Comparison of ENCODE assay signal across 8 cellular contexts in the genomic region with DNA sequence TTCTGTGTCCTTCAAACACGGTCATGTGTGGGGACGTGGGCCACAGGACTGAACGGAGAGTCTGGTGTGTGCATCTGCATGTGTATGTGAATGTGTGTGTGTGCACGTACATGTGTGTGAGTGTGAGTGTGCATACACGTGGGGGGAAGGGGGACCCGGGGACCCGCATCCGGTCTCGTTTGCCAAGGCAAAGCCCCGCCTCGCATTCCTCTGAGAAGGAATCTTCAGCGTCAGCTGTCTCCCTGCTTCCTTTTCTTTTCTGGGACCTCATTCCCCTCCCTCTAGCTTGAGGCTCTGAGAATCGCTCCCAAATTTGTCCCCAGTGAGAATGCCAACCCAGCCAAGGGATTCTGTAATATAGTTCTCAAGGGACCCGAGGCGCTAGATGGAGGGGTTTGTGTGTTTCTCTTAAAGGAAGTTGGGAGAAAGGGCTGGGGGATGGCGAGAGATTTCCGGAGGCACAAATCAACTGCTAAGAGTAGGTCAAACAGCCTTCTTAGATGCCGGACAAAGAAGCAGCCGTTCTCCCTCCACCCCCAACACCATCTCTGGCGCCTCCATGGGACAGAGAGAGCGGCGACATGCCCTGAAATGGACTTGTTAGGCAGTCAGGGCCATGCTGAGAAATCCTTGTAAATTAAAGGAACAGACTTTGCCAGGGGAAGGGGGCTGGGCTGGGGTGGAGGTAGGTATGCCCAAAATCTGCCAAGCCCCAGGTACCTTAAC. TPM values are rescaled to one million over a fixed set of nuclear protein-coding genes. Genes with fewer than 3 reads are reported as not detected.
A peak's percentile ranks its signal among the peaks of the same experiment; 100 is the strongest.
DNase-seq lines count a peak whose midpoint lies in the region; ATAC-seq, FAIRE-seq and TF ChIP-seq lines count a peak whose summit lies in the region.

No MANE protein-coding gene starts in this region.

- FAIRE-seq in kidney (lab: Jason Lieb, UNC) = no peak

- peak overlapping the region; percentile 95 for H3K27ac ChIP-seq in CD4-positive, alpha-beta T cell (ENCODE audit: low read depth, low read length)
- H3K27ac ChIP-seq in mammary epithelial cell (ENCODE audit: insufficient read depth, low read depth, low read length) (peak overlapping the region; percentile 92), kidney (ENCODE audit: low read depth in 2 of 2, low read length in 2 of 2) (peak overlapping the region; percentile 88 to 92)

- H4K20me1 ChIP-seq in mammary epithelial cell (ENCODE audit: insufficient read depth, low read length) = no peaks in the 10 kb centered on the region

- no peaks in the 10 kb centered on the region for H3K9me3 ChIP-seq in CD4-positive, alpha-beta T cell (ENCODE audit: control insufficient read depth, low read length)
- H3K9me3 ChIP-seq in mammary epithelial cell (replicated peaks; ENCODE audit: insufficient read depth, low read length) = no peaks in the 10 kb centered on the region
- H3K9me3 ChIP-seq in kidney (ENCODE audit: control insufficient read depth in 1 of 2, low read length in 2 of 2) = no peaks in the 10 kb centered on the region

- H3K4me1 ChIP-seq in mammary epithelial cell (ENCODE audit: insufficient read depth, low read length) (peaks cover 85% of the 10 kb centered on the region), kidney (ENCODE audit: control insufficient read depth in 1 of 2, insufficient read depth in 1 of 2, low read depth in 1 of 2, low read length in 2 of 2) (peaks cover 45 to 65% of the 10 kb centered on the region in 2 donors)

- peak overlapping the region; percentile 96 for H3K4me2 ChIP-seq in mammary epithelial cell (ENCODE audit: insufficient read depth, low read depth, low read length)

- no peak for TF ChIP-seq CTCF in CD4-positive, alpha-beta T cell (IDR thresholded peaks at IDR 0.05)
- TF ChIP-seq CTCF in mammary epithelial cell (conservative IDR thresholded peaks at IDR 0.05 in 1 of 2, IDR thresholded peaks at IDR 0.05 in 1 of 2; ENCODE audit: extremely low read depth in 1 of 2, insufficient read depth in 1 of 2, low read depth in 1 of 2, low read length in 2 of 2) = peak in 1 of 2 donors; percentile 37
- TF ChIP-seq CTCF in kidney (IDR thresholded peaks at IDR 0.05; ENCODE audit: borderline replicate concordance, extremely low read depth, insufficient read depth) = peak; percentile 13

- no peak for ATAC-seq in CD4-positive, alpha-beta T cell (ENCODE audit: poor library complexity)
- no peak for ATAC-seq in stimulated activated effector memory CD8-positive, alpha-beta T cell treated with anti-CD3 and anti-CD28 coated beads, Interleukin-12 subunit alpha, Interleukin-12 subunit beta, amount 100 ng/mL, for 72 hours
- ATAC-seq in GM19023 (IDR thresholded peaks at IDR 0.05; ENCODE audit: unreplicated experiment) = no peak

- POLR2A ChIA-PET in CD4-positive, alpha-beta T cell (lab: Charles Lee) = interaction anchor here (1.0 to 5.5 kb wide), 4 partner anchors 21 to 125 kb away, joined by 8 to 100 read pairs (median 14); partner anchors contain the start of gene ALDH4A1

- in situ Hi-C loops in mammary epithelial cell (cut with MboI; ENCODE audit: low sequenced_read_pairs in 2 of 2) = loop anchor here in 1 of 2 donors (10.0 kb wide), 1 partner anchor 45 kb away; the partner anchor contains the start of gene ALDH4A1

- no peaks in the 10 kb centered on the region for H3K27me3 Mint-ChIP-seq in CD4-positive, alpha-beta T cell
- H3K27me3 Mint-ChIP-seq in IgD-negative memory B cell = peaks cover 1% of the 10 kb centered on the region

- 4% methylated on average over 22 of the region's 22 CpGs for WGBS in mammary epithelial cell (ENCODE audit: low coverage, missing lambda C conversion rate)

- intact Hi-C loops in CD4-positive, alpha-beta T cell (cut with DNase I, micrococcal nuclease) = loop anchor here in 1 of 2 experiments (2.0 kb wide), 1 partner anchor 23 kb away; no protein-coding TSS in a partner anchor
- intact Hi-C loops in mammary epithelial cell (cut with micrococcal nuclease) = loop anchor here (1.0 kb wide), 3 partner anchors 24 to 125 kb away; no protein-coding TSS in a partner anchor
- intact Hi-C loops in kidney (cut with DNase I) = no loop called here

- peak overlapping the region; percentile 99 for H3K27ac Mint-ChIP-seq in CD4-positive, alpha-beta T cell
- peak overlapping the region; percentile 100 for H3K27ac Mint-ChIP-seq in IgD-negative memory B cell
- H3K27ac Mint-ChIP-seq in stimulated activated effector memory CD8-positive, alpha-beta T cell treated with anti-CD3 and anti-CD28 coated beads, Interleukin-12 subunit alpha, Interleukin-12 subunit beta, amount 100 ng/mL, for 72 hours = peak overlapping the region; percentile 99

- H3K9me3 Mint-ChIP-seq in CD4-positive, alpha-beta T cell = no peaks in the 10 kb centered on the region
- no peaks in the 10 kb centered on the region for H3K9me3 Mint-ChIP-seq in IgD-negative memory B cell
- H3K9me3 Mint-ChIP-seq in stimulated activated effector memory CD8-positive, alpha-beta T cell treated with anti-CD3 and anti-CD28 coated beads, Interleukin-12 subunit alpha, Interleukin-12 subunit beta, amount 100 ng/mL, for 72 hours = no peaks in the 10 kb centered on the region

- H3K4me3 ChIP-seq in mammary epithelial cell (replicated peaks in 1 of 3; ENCODE audit: insufficient read depth in 1 of 3, low read depth in 2 of 3, low read length in 3 of 3) (peak overlapping the region; percentile 36 to 43 (median 39)), kidney (ENCODE audit: low read length in 2 of 2) (peak overlapping the region; percentile 20 to 46)

- BruUV-seq in mammary epithelial cell (replicated peaks; lab: Mats Ljungman, UMichigan) = no TSS peak

- no peaks in the 10 kb centered on the region for H3K27me3 ChIP-seq in CD4-positive, alpha-beta T cell (ENCODE audit: control insufficient read depth, insufficient read depth, low read length)
- no peaks in the 10 kb centered on the region for H3K27me3 ChIP-seq in mammary epithelial cell (ENCODE audit: insufficient read depth, low read length)

- CTCF ChIA-PET in CD4-positive, alpha-beta T cell (lab: Charles Lee) = interaction anchor here (0.6 to 3.3 kb wide), 2 partner anchors 35 to 37 kb away, joined by 3 to 29 read pairs; no protein-coding TSS in a partner anchor
- CTCF ChIA-PET in mammary epithelial cell (lab: Charles Lee; ENCODE audit: low non-redundant PET) = no interaction called here

- peak overlapping the region; percentile 3 for H2AFZ ChIP-seq in mammary epithelial cell (ENCODE audit: low read depth, low read length)

- DNase-seq in CD4-positive, alpha-beta T cell = no peak
- DNase-seq in mammary epithelial cell = peak; percentile 47
- DNase-seq in kidney = peak; percentile 83
- DNase-seq in stimulated activated effector memory CD8-positive, alpha-beta T cell treated with anti-CD3 and anti-CD28 coated beads, Interleukin-12 subunit alpha, Interleukin-12 subunit beta, amount 100 ng/mL, for 72 hours (ENCODE audit: low spot score in 2 of 2) = no peak
- DNase-seq in activated gamma-delta T cell treated with Interleukin-2 at 50 U/mL for 16 hours = no peak
- no peak for DNase-seq in effector CD8-positive, alpha-beta T cell (lab: John Stamatoyannopoulos, UW)

- H3K4me1 Mint-ChIP-seq in CD4-positive, alpha-beta T cell (ENCODE audit: low read depth) = peaks cover 97% of the 10 kb centered on the region
- H3K4me1 Mint-ChIP-seq in IgD-negative memory B cell = peaks cover 58 to 74% (median 60%) of the 10 kb centered on the region in 3 donors
- peaks cover 91% of the 10 kb centered on the region for H3K4me1 Mint-ChIP-seq in stimulated activated effector memory CD8-positive, alpha-beta T cell treated with anti-CD3 and anti-CD28 coated beads, Interleukin-12 subunit alpha, Interleukin-12 subunit beta, amount 100 ng/mL, for 72 hours

- H3K9ac ChIP-seq in mammary epithelial cell (ENCODE audit: insufficient read depth, low read length) (peak overlapping the region; percentile 77), kidney (ENCODE audit: low read length in 2 of 2) (peak overlapping the region; percentile 42 to 90)

- H3K79me2 ChIP-seq in mammary epithelial cell (ENCODE audit: insufficient read depth, low read length) = peaks cover 99% of the 10 kb centered on the region

- H3K36me3 ChIP-seq in mammary epithelial cell (ENCODE audit: insufficient read depth, low read length) (peaks cover 2% of the 10 kb centered on the region), kidney (ENCODE audit: control insufficient read depth in 1 of 2, insufficient read depth in 2 of 2, low read length in 2 of 2) (no peaks in the 10 kb centered on the region)

- H3K36me3 Mint-ChIP-seq in CD4-positive, alpha-beta T cell (ENCODE audit: low read depth) = peaks cover 20% of the 10 kb centered on the region
- H3K36me3 Mint-ChIP-seq in IgD-negative memory B cell = no peaks in the 10 kb centered on the region
- H3K36me3 Mint-ChIP-seq in stimulated activated effector memory CD8-positive, alpha-beta T cell treated with anti-CD3 and anti-CD28 coated beads, Interleukin-12 subunit alpha, Interleukin-12 subunit beta, amount 100 ng/mL, for 72 hours = peaks cover 71% of the 10 kb centered on the region

- dilution Hi-C loops in mammary epithelial cell (cut with HindIII; ENCODE audit: low sequenced_read_pairs) = no loop called here

- peak overlapping the region; percentile 99 for H3K4me3 Mint-ChIP-seq in CD4-positive, alpha-beta T cell
- peak overlapping the region; percentile 87 to 97 (median 96) for H3K4me3 Mint-ChIP-seq in IgD-negative memory B cell
- peak overlapping the region; percentile 79 for H3K4me3 Mint-ChIP-seq in stimulated activated effector memory CD8-positive, alpha-beta T cell treated with anti-CD3 and anti-CD28 coated beads, Interleukin-12 subunit alpha, Interleukin-12 subunit beta, amount 100 ng/mL, for 72 hours

RNA-seq across cellular contexts. Expression of gene IFFO2, which starts 6.6 kb away (rescaled TPM):
- 100 to 1,000 TPM; 106 to 112 TPM for total RNA-seq in CD4-positive, alpha-beta T cell
- polyA plus RNA-seq in IgD-negative memory B cell (1.5 TPM), mammary epithelial cell (66.9 TPM), kidney (ENCODE audit: insufficient read depth, low read depth, low replicate concordance) (7.5 TPM)
- total RNA-seq in mammary epithelial cell (100 to 1,000 TPM in 1 of 2 donors, 10 to 100 TPM in 1; 94.8 to 304 TPM), kidney (23.1 TPM)
- polyA minus RNA-seq in mammary epithelial cell = 116 TPM

RNA-seq across cellular contexts. Expression of gene ALDH4A1, which starts 47.5 kb away (rescaled TPM):
- total RNA-seq in CD4-positive, alpha-beta T cell = under 1 TPM; 0.61 to 0.71 TPM
- 2.8 TPM for polyA plus RNA-seq in IgD-negative memory B cell
- total RNA-seq in mammary epithelial cell = 10 to 100 TPM; 24.0 to 41.4 TPM
- 35.3 TPM for polyA plus RNA-seq in mammary epithelial cell
- polyA minus RNA-seq in mammary epithelial cell = 24.8 TPM
- total RNA-seq in kidney = 49.3 TPM
- polyA plus RNA-seq in kidney (ENCODE audit: insufficient read depth, low read depth, low replicate concordance) = 352 TPM

Comparison
In these comparisons a context has a peak if more than half of its experiments do, and no peak if none do; other contexts are left out.
1. DNase-seq: peak in mammary epithelial cell (single experiment) and kidney (single experiment); none in CD4-positive, alpha-beta T cell (0 of 10), stimulated activated effector memory CD8-positive, alpha-beta T cell treated with anti-CD3 and anti-CD28 coated beads, Interleukin-12 subunit alpha, Interleukin-12 subunit beta, amount 100 ng/mL, for 72 hours (0 of 2), activated gamma-delta T cell treated with Interleukin-2 at 50 U/mL for 16 hours (single experiment) and effector CD8-positive, alpha-beta T cell (single experiment).
2. RNA of gene ALDH4A1, which starts 47.5 kb away (total RNA-seq): 49.3 TPM in kidney (single experiment) and 24.0 to 41.4 TPM in mammary epithelial cell; 0.61 to 0.71 TPM in CD4-positive, alpha-beta T cell; every median in the first group is over 10 times any median in the second.
3. Peak in every context shown above with its lines, with median percentiles within 50 percentile points of each other: H3K27ac ChIP-seq, H3K27ac Mint-ChIP-seq and H3K4me3 Mint-ChIP-seq.